Comparison of ENCODE assay signal across 8 cellular contexts in the genomic region with DNA sequence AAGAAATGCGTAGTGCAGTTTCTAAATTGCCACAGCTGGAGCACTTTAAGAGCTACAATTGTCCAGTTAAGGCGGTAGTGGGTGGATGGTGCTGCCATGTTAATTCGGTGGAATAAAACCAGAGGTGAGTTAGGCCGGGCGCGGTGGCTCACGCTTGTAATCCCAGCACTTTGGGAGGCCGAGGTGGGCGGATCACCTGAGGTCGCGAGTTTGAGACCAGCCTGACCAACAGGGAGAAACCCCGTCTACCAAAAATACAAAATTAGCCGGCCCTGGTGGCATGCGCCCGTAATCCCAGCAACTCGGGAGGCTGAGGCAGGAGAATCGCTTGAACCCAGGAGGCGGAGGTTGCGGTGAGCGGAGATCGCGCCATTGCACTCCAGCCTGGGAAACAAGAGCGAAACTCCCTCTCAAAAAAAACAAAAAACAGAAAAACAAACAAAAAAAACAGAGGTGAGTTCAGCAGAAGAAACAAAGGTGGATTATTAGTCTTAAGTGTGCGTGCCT. TPM values are rescaled to one million over a fixed set of nuclear protein-coding genes. Genes with fewer than 3 reads are reported as not detected.
DNase-seq lines count a peak whose midpoint lies in the region; ATAC-seq, FAIRE-seq and TF ChIP-seq lines count a peak whose summit lies in the region.
"Not testable (repeated sequence)": the region's sequence is repeated elsewhere in the genome, so short reads cannot be mapped to it uniquely, and the experiment has no call there.

No MANE protein-coding gene starts in this region.

- not testable (repeated sequence) for H2AK5ac ChIP-seq in neuronal stem cell (ENCODE audit: low read depth, low read length)

- not testable (repeated sequence) for H2BK12ac ChIP-seq in neuronal stem cell (ENCODE audit: low read length)

- peak overlapping the region; percentile 97 for H3K4me3 ChIP-seq in Jurkat, Clone E6-1 (ENCODE audit: low read length)
- H3K4me3 ChIP-seq in WI38 (ENCODE audit: low read depth, low read length), result peak overlapping the region; percentile 92
- H3K4me3 ChIP-seq in GM12878, result peak overlapping the region; percentile 94
- H3K4me3 ChIP-seq in esophagus muscularis mucosa, result peak overlapping the region; percentile 92 to 98 (median 95)
- H3K4me3 ChIP-seq in neuronal stem cell (ENCODE audit: low read length in 2 of 2), result peak overlapping the region; percentile 28 to 74
- H3K4me3 ChIP-seq in suprapubic skin, result peak overlapping the region; percentile 71

- H3K4me1 Mint-ChIP-seq in CD14-positive monocyte, result peaks cover 23% of the 10 kb centered on the region

- H4K8ac ChIP-seq in neuronal stem cell (ENCODE audit: low read depth, low read length), result not testable (repeated sequence)

- H2BK15ac ChIP-seq in neuronal stem cell (ENCODE audit: low read length), result not testable (repeated sequence)

- BruUV-seq in GM12878 (replicated peaks; lab: Mats Ljungman, UMichigan), result TSS peak; percentile 80

- not testable (repeated sequence) for H3K36me3 Mint-ChIP-seq in CD14-positive monocyte

- TF ChIP-seq EP300 in GM12878 (IDR thresholded peaks at IDR 0.05; ENCODE audit: borderline replicate concordance in 1 of 2, control insufficient read depth in 1 of 2, low read depth in 2 of 2, low read length in 2 of 2); esophagus muscularis mucosa (IDR thresholded peaks at IDR 0.05); suprapubic skin (IDR thresholded peaks at IDR 0.05): not testable (repeated sequence)

- SMC1A ChIA-PET in GM12878 (lab: Charles Lee; ENCODE audit: uncharacterized antibody, unreplicated experiment), result interaction anchor here (0.7 to 3.2 kb wide), 7 partner anchors 19 to 96 kb away, joined by 3 to 14 read pairs (median 7); no protein-coding TSS in a partner anchor

- peak overlapping the region in 5 of 7 donors; percentile 48 to 90 (median 82) for H3K27ac Mint-ChIP-seq in CD14-positive monocyte

- RAD21 ChIA-PET in GM12878 (lab: Charles Lee; ENCODE audit: unreplicated experiment), result interaction anchor here (1.1 to 2.1 kb wide), 7 partner anchors 12 to 106 kb away, joined by 3 to 16 read pairs (median 6); no protein-coding TSS in a partner anchor

- H3K27me3 ChIP-seq in GM12878 (replicated peaks in 1 of 2; ENCODE audit: control insufficient read depth in 2 of 2, insufficient read depth in 2 of 2, low read length in 1 of 2); esophagus muscularis mucosa; layer of hippocampus (ENCODE audit: control insufficient read depth, insufficient read depth, low read length); neuronal stem cell (ENCODE audit: control insufficient read depth in 3 of 3, insufficient read depth in 3 of 3, low read depth in 1 of 3, low read length in 3 of 3); suprapubic skin: not testable (repeated sequence)

- TF ChIP-seq POLR2A in GM12878 (IDR thresholded peaks at IDR 0.05; ENCODE audit: low read depth, low read length); esophagus muscularis mucosa (IDR thresholded peaks at IDR 0.05; ENCODE audit: low read depth); suprapubic skin (IDR thresholded peaks at IDR 0.05): not testable (repeated sequence)

- POLR2A ChIA-PET in GM12878 (lab: Charles Lee), result interaction anchor here (0.6 to 1.3 kb wide), 4 partner anchors 39 to 84 kb away, joined by 3 to 5 read pairs (median 4); no protein-coding TSS in a partner anchor

- not testable (repeated sequence) for H3K9me3 Mint-ChIP-seq in CD14-positive monocyte

- not testable (repeated sequence) for DNase-seq in CD14-positive monocyte (ENCODE audit: low spot score); Jurkat, Clone E6-1 (ENCODE audit: low read depth, low spot score); GM12878 (ENCODE audit: low read depth, low spot score); esophagus muscularis mucosa (ENCODE audit: extremely low spot score); neuronal stem cell (ENCODE audit: low spot score); suprapubic skin (ENCODE audit: low spot score in 2 of 2)

- peak overlapping the region; percentile 78 for H3K4me2 ChIP-seq in GM12878 (ENCODE audit: control insufficient read depth, insufficient read depth)
- peak overlapping the region; percentile 26 for H3K4me2 ChIP-seq in neuronal stem cell (ENCODE audit: insufficient read depth, low read length, poor library complexity, severe bottlenecking)

- not testable (repeated sequence) for H3K4me1 ChIP-seq in GM12878 (ENCODE audit: control insufficient read depth, insufficient read depth, low read length); neuronal stem cell (ENCODE audit: control insufficient read depth in 2 of 2, insufficient read depth in 1 of 2, low read depth in 1 of 2, low read length in 2 of 2)
- H3K4me1 ChIP-seq in esophagus muscularis mucosa (peaks cover 12 to 21% (median 18%) of the 10 kb centered on the region in 4 donors), suprapubic skin (peaks cover 15% of the 10 kb centered on the region)

- not testable (repeated sequence) for FAIRE-seq in GM12878 (lab: Jason Lieb, UNC)

- not testable (repeated sequence) for H3K27me3 Mint-ChIP-seq in CD14-positive monocyte (ENCODE audit: low read depth in 3 of 3)

- H3K36me3 ChIP-seq in GM12878 (ENCODE audit: control insufficient read depth in 2 of 2, insufficient read depth in 2 of 2, low read length in 1 of 2); suprapubic skin: not testable (repeated sequence)
- peaks cover 0 to 10% (median 3%) of the 10 kb centered on the region in 4 donors for H3K36me3 ChIP-seq in esophagus muscularis mucosa
- peaks cover 0 to 28% of the 10 kb centered on the region in 2 donors for H3K36me3 ChIP-seq in neuronal stem cell (replicated peaks in 1 of 2; ENCODE audit: control insufficient read depth in 2 of 2, insufficient read depth in 2 of 2, low read length in 2 of 2)

- 85% methylated on average over 24 of the region's 24 CpGs for WGBS in GM12878 (ENCODE audit: insufficient coverage, insufficient replicate concordance, low lambda C conversion rate, missing lambda C conversion rate)
- WGBS in esophagus muscularis mucosa, result 89% methylated on average over 24 of the region's 24 CpGs
- WGBS in neuronal stem cell (ENCODE audit: extremely low coverage in 2 of 2, insufficient read length in 2 of 2, insufficient replicate concordance in 1 of 2), 2 donors, result no CpG with 5 or more reads among the region's 24 CpGs
- WGBS in suprapubic skin, result 91% methylated on average over 24 of the region's 24 CpGs

- not testable (repeated sequence) for H2BK120ac ChIP-seq in neuronal stem cell (ENCODE audit: low read depth, low read length)

- peak overlapping the region; percentile 82 for H3K27ac ChIP-seq in GM12878 (ENCODE audit: control insufficient read depth, insufficient read depth)
- H3K27ac ChIP-seq in esophagus muscularis mucosa (replicated peaks in 1 of 4), result peak overlapping the region; percentile 90 to 94 (median 90)
- H3K27ac ChIP-seq in layer of hippocampus (ENCODE audit: low read depth, low read length), result peak overlapping the region; percentile 68
- H3K27ac ChIP-seq in neuronal stem cell (replicated peaks; ENCODE audit: low read length), result not testable (repeated sequence)
- peak overlapping the region; percentile 53 for H3K27ac ChIP-seq in suprapubic skin

- peak overlapping the region; percentile 90; the same call in 1 of the 2 replicates for H3K9ac ChIP-seq in GM12878 (ENCODE audit: control insufficient read depth, insufficient read depth, low read length)
- not testable (repeated sequence) for H3K9ac ChIP-seq in neuronal stem cell (ENCODE audit: low read depth, low read length, poor library complexity)

- not testable (repeated sequence) for TF ChIP-seq CTCF in CD14-positive monocyte (IDR thresholded peaks at IDR 0.05); WI38 (IDR thresholded peaks at IDR 0.05; ENCODE audit: low read depth, low read length); GM12878 (IDR thresholded peaks at IDR 0.05 in 2 of 3, conservative IDR thresholded peaks at IDR 0.05 in 1 of 3; ENCODE audit: control insufficient read depth in 2 of 3, extremely low read depth in 1 of 3, insufficient read depth in 1 of 3, low read depth in 3 of 3, low read length in 3 of 3); esophagus muscularis mucosa (IDR thresholded peaks at IDR 0.05); suprapubic skin (IDR thresholded peaks at IDR 0.05)

- not testable (repeated sequence) for ATAC-seq in GM12878

- not testable (repeated sequence) for H3K18ac ChIP-seq in neuronal stem cell (ENCODE audit: low read length)

- intact Hi-C loops in CD14-positive monocyte (cut with micrococcal nuclease); esophagus muscularis mucosa (cut with DNase I): not testable (repeated sequence)
- intact Hi-C loops in GM12878 (cut with micrococcal nuclease; ENCODE audit: unreplicated experiment), result loop anchor here (2.0 to 5.0 kb wide), 2 partner anchors 45 to 86 kb away; partner anchors contain the start of gene NTNG1

- H4K20me1 ChIP-seq in GM12878 (ENCODE audit: control insufficient read depth, insufficient read depth), result not testable (repeated sequence)

- CTCF ChIA-PET in GM12878 (lab: Yijun Ruan, JAX), result interaction anchor here (1.1 to 2.2 kb wide), 4 partner anchors 13 to 51 kb away, joined by 3 to 5 read pairs (median 4); no protein-coding TSS in a partner anchor

- TF ChIP-seq RAD21 in GM12878 (IDR thresholded peaks at IDR 0.05; ENCODE audit: insufficient read depth, low read depth, low read length), result not testable (repeated sequence)

- H3K79me1 ChIP-seq in neuronal stem cell (ENCODE audit: low read depth, low read length), result not testable (repeated sequence)

- in situ Hi-C loops in GM12878 (cut with MboI), result not testable (repeated sequence)

- not testable (repeated sequence) for H3K9me3 ChIP-seq in GM12878 (replicated peaks; ENCODE audit: control insufficient read depth, insufficient read depth, low read length); esophagus muscularis mucosa; neuronal stem cell (replicated peaks in 1 of 2; ENCODE audit: control insufficient read depth in 2 of 2, insufficient read depth in 1 of 2, low read depth in 1 of 2, low read length in 2 of 2); suprapubic skin

- H3K14ac ChIP-seq in neuronal stem cell (ENCODE audit: low read length), result not testable (repeated sequence)

- H2AFZ ChIP-seq in GM12878 (ENCODE audit: control insufficient read depth, low read depth, low read length) (peak overlapping the region; percentile 99), neuronal stem cell (ENCODE audit: low read length) (peak overlapping the region; percentile 97)

- peak overlapping the region; percentile 95 to 99 for H3K4me3 Mint-ChIP-seq in CD14-positive monocyte

- not testable (repeated sequence) for H3K23ac ChIP-seq in neuronal stem cell (ENCODE audit: low read depth, low read length, poor library complexity)

- not testable (repeated sequence) for H2BK5ac ChIP-seq in neuronal stem cell (ENCODE audit: low read length)

- not testable (repeated sequence) for H3K4ac ChIP-seq in neuronal stem cell (ENCODE audit: low read length)

- peaks cover 23% of the 10 kb centered on the region for H3K79me2 ChIP-seq in GM12878 (ENCODE audit: control insufficient read depth, insufficient read depth, low read length)

- H4K91ac ChIP-seq in neuronal stem cell (ENCODE audit: low read depth, low read length, poor library complexity), result not testable (repeated sequence)

RNA-seq across cellular contexts. Expression of gene PRMT6, which starts 0.5 kb away (rescaled TPM):
- 10 to 100 TPM; 14.7 to 16.2 TPM for polyA plus RNA-seq in CD14-positive monocyte
- 14.7 TPM for polyA plus RNA-seq in Jurkat, Clone E6-1 (2012; ENCODE audit: insufficient read depth, insufficient read length)
- total RNA-seq in GM12878 (2013; cell fraction: nucleolus; rRNA removed), result 24.3 and 24.5 TPM in 2 replicates
- total RNA-seq in GM12878 (2014; rRNA removed), result 33.8 and 34.3 TPM in 2 replicates
- total RNA-seq in GM12878 (2014; rRNA removed; fragmentation: Illumina TruSeq; extraction: Trizol), result 21.0 and 21.2 TPM in 2 replicates
- 29.9 and 32.8 TPM in 2 replicates for total RNA-seq in GM12878 (2021)
- polyA plus RNA-seq in GM12878 (2011; ENCODE audit: low read depth), result 5.3 TPM
- polyA plus RNA-seq in GM12878 (2011; rRNA removed), result 18.6 and 19.7 TPM in 2 replicates
- 14.0 and 15.9 TPM in 2 replicates for polyA plus RNA-seq in GM12878 (2011; cell fraction: cytosol; rRNA removed)
- 10.3 and 10.8 TPM in 2 replicates for polyA plus RNA-seq in GM12878 (2011; cell fraction: nucleus; rRNA removed)
- 10.3 and 11.8 TPM in 2 replicates for polyA plus RNA-seq in GM12878 (2012)
- 26.9 TPM in 2 replicates for polyA plus RNA-seq in GM12878 (2014; fragmentation: Illumina TruSeq; extraction: Trizol)
- polyA plus RNA-seq in GM12878 (2014; fragmentation: Nextera tagmentation; extraction: Ambion mirVana), result 10 to 100 TPM in 1 of 2 experiments, 1 to 10 TPM in 1; 6.0 to 10.5 TPM
- polyA plus RNA-seq in GM12878 (2014; rRNA removed), result 23.8 and 25.7 TPM in 2 replicates
- 10 to 100 TPM; 37.9 to 38.6 TPM for polyA plus RNA-seq in GM12878 (2016; fragmentation: Nextera tagmentation; extraction: Ambion mirVana)
- 17.4 and 18.6 TPM in 2 replicates for polyA minus RNA-seq in GM12878 (2011; rRNA and poly(A)+ RNA removed)
- polyA minus RNA-seq in GM12878 (2011; cell fraction: cytosol; rRNA and poly(A)+ RNA removed), result 6.4 and 7.8 TPM in 2 replicates
- polyA minus RNA-seq in GM12878 (2011; cell fraction: nucleus; rRNA and poly(A)+ RNA removed), result 16.0 and 21.2 TPM in 2 replicates
- 10 to 100 TPM in 3 of 4 donors, 1 to 10 TPM in 1; 6.2 to 13.6 (median 10.5) TPM for total RNA-seq in esophagus muscularis mucosa
- polyA plus RNA-seq in neuronal stem cell (2013, experiment 1 of 2), result 18.4 TPM
- 18.7 TPM for polyA plus RNA-seq in neuronal stem cell (2013, experiment 2 of 2)
- 10 to 100 TPM in 2 of 4 donors, 1 to 10 TPM in 2; 8.7 to 13.1 (median 9.9) TPM for total RNA-seq in suprapubic skin
